ENCODE assay signal across 24 cellular contexts in the genomic region with DNA sequence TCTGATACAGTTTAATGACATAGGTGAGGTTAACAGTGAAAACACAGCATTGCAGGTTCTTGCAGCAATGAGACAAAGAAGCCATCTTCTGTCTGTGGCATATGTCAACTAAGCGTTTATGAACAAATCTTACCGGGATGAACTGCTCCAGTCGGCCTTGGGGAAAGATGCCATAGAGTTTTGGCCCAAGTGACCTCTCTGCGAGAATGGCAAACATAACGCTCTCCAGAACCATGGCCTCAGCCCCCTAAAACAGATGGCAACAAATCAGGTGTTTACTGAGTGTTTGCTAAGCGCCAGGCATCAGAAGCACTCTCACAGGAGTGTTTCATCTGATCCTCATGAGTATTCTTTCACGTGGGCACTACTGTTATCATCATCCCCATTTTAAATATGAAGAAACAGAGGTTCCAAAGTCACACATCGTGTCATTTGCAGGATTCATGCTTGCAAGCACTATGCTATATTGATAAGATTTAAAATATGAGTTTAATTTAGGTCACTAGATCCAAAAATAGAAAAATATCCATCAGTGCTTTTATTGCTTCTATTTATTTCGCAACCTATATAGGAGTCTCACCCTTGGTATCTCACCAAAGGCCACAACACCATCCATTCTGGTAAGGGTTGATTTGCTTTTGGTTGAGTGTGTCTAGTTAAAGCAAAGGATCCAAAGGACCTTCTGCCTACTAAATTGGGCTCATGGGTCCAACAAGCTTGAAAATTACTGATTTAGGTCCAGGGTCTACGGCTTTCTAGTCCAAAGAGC. TPM values are rescaled to one million over a fixed set of nuclear protein-coding genes. Genes with fewer than 3 reads are reported as not detected.
DNase-seq lines count a peak whose midpoint lies in the region; ATAC-seq, FAIRE-seq and TF ChIP-seq lines count a peak whose summit lies in the region.
"Had no signal": no experiment of that assay in that cellular context is flagged by ENCODE, and none has a peak within 500 bp of the region (broad histone marks: within the 10 kb centered on the region; RNA-seq: fewer than 3 reads in every experiment).

No MANE protein-coding gene starts in this region.

- no peak for TF ChIP-seq RAD21 in HepG2 (CRISPR knock-in tag; IDR thresholded peaks at IDR 0.05)

- peaks cover 0 to 2% (median 0%) of the 10 kb centered on the region in 7 donors for H3K4me1 Mint-ChIP-seq in naive thymus-derived CD4-positive, alpha-beta T cell

- no peak overlapping the region for H3K27ac ChIP-seq in HepG2 (ENCODE audit: extremely low read length, insufficient read depth, low read length)
- H3K27ac ChIP-seq in naive thymus-derived CD4-positive, alpha-beta T cell (ENCODE audit: low read depth, low read length), result no peak overlapping the region
- H3K27ac ChIP-seq: 22Rv1, A549, C4-2B had no signal

- CTCF ChIA-PET in HepG2 (lab: Yijun Ruan, JAX; ENCODE audit: low intra/inter-chr PET ratio, low total read pairs), result no interaction called here
- CTCF ChIA-PET in naive thymus-derived CD4-positive, alpha-beta T cell (lab: Charles Lee), result no interaction called here

- H3K27me3 ChIP-seq in HepG2 (ENCODE audit: control insufficient read depth in 1 of 2, insufficient read depth in 2 of 2, low read length in 2 of 2), result no peaks in the 10 kb centered on the region
- no peaks in the 10 kb centered on the region for H3K27me3 ChIP-seq in naive thymus-derived CD4-positive, alpha-beta T cell (ENCODE audit: control insufficient read depth in 2 of 2, insufficient read depth in 2 of 2, low read length in 2 of 2)

- in situ Hi-C loops in HepG2 (cut with HindIII; ENCODE audit: extremely low pct_ligation_motif_present, low pct_unique_long_range_greater_than_20kb), result loop anchor here (10.0 kb wide), 1 partner anchor 130 kb away; no protein-coding TSS in a partner anchor

- H3K79me2 ChIP-seq in HepG2 (ENCODE audit: insufficient read depth, low read length), result peaks cover 48% of the 10 kb centered on the region

- H3K9me3 ChIP-seq in HepG2 (ENCODE audit: low read length), result no peaks in the 10 kb centered on the region
- H3K9me3 ChIP-seq in naive thymus-derived CD4-positive, alpha-beta T cell (ENCODE audit: control insufficient read depth in 2 of 3, low read length in 3 of 3), result no peaks in the 10 kb centered on the region
- H3K9me3 ChIP-seq: A549, Caco-2 had no signal

- TF ChIP-seq EP300 in HepG2 (IDR thresholded peaks at IDR 0.05; ENCODE audit: low read depth in 2 of 2, low read length in 2 of 2), result no peak
- no peak for TF ChIP-seq EP300 in HepG2 (CRISPR knock-in tag; IDR thresholded peaks at IDR 0.05; ENCODE audit: borderline replicate concordance)

- peaks cover 0 to 2% (median 0%) of the 10 kb centered on the region in 11 donors for H3K9me3 Mint-ChIP-seq in naive thymus-derived CD4-positive, alpha-beta T cell
- H3K9me3 Mint-ChIP-seq: CD4-positive, alpha-beta T cell; GM23338; HFFc6 had no signal

- peaks cover 0 to 16% (median 6%) of the 10 kb centered on the region in 5 donors for H3K36me3 Mint-ChIP-seq in naive thymus-derived CD4-positive, alpha-beta T cell

- H3K4me3 ChIP-seq in HepG2 (replicated peaks in 1 of 3; ENCODE audit: insufficient read depth in 1 of 3, low read depth in 2 of 3, low read length in 3 of 3), result no peak overlapping the region
- no peak overlapping the region for H3K4me3 ChIP-seq in naive thymus-derived CD4-positive, alpha-beta T cell (ENCODE audit: low read length)
- H3K4me3 ChIP-seq: A549, GM23338 had no signal

- FAIRE-seq in HepG2 (lab: Jason Lieb, UNC), result no peak
- FAIRE-seq: A549, D721Med, GM12892, GM18507 had no signal

- WGBS in HepG2 (ENCODE audit: low lambda C conversion rate), result 96% methylated on average over 10 of the region's 10 CpGs

- H2AFZ ChIP-seq in HepG2 (ENCODE audit: low read length), result no peak overlapping the region
- H2AFZ ChIP-seq: GM23338 had no signal

- ATAC-seq in Right ventricle myocardium superior (ENCODE audit: poor library complexity) (peak; percentile 21), HepG2 (no peak), HG02970 (IDR thresholded peaks at IDR 0.05; ENCODE audit: low FRiP score, unreplicated experiment) (no peak), HG03469 (IDR thresholded peaks at IDR 0.05; ENCODE audit: unreplicated experiment) (no peak)
- ATAC-seq in naive thymus-derived CD4-positive, alpha-beta T cell, result no peak
- ATAC-seq: A549, GM23338, HCT116 had no signal

- no peak overlapping the region for H3K4me3 Mint-ChIP-seq in naive thymus-derived CD4-positive, alpha-beta T cell
- H3K4me3 Mint-ChIP-seq: CD4-positive, alpha-beta T cell; GM23338; HFFc6 had no signal

- H3K27ac Mint-ChIP-seq in naive thymus-derived CD4-positive, alpha-beta T cell, result no peak overlapping the region
- H3K27ac Mint-ChIP-seq: CD4-positive, alpha-beta T cell; GM23338; HFFc6 had no signal

- BruUV-seq in HepG2 (replicated peaks; lab: Mats Ljungman, UMichigan), result no TSS peak

- no peaks in the 10 kb centered on the region for H3K27me3 Mint-ChIP-seq in naive thymus-derived CD4-positive, alpha-beta T cell
- H3K27me3 Mint-ChIP-seq: CD4-positive, alpha-beta T cell had no signal

- H3K36me3 ChIP-seq in HepG2 (replicated peaks in 1 of 2; ENCODE audit: control insufficient read depth in 1 of 2, insufficient read depth in 2 of 2, low read length in 2 of 2), result peaks cover 44 to 86% of the 10 kb centered on the region in 2 experiments
- H3K36me3 ChIP-seq in naive thymus-derived CD4-positive, alpha-beta T cell (ENCODE audit: control insufficient read depth in 2 of 3, insufficient read depth in 3 of 3, low read length in 3 of 3), result peaks cover 0 to 5% (median 0%) of the 10 kb centered on the region in 3 experiments

- no peak for TF ChIP-seq CTCF in HepG2 (CRISPR knock-in tag; IDR thresholded peaks at IDR 0.05)

- H3K4me1 ChIP-seq in HepG2 (ENCODE audit: insufficient read depth, low read length), result peaks cover 35% of the 10 kb centered on the region
- no peaks in the 10 kb centered on the region for H3K4me1 ChIP-seq in naive thymus-derived CD4-positive, alpha-beta T cell (ENCODE audit: control insufficient read depth in 2 of 2, insufficient read depth in 2 of 2, low read length in 2 of 2)
- H3K4me1 ChIP-seq: Caco-2 had no signal

- H3K4me2 ChIP-seq in HepG2 (ENCODE audit: low read depth, low read length), result no peak overlapping the region
- H3K4me2 ChIP-seq: A549, GM23338 had no signal

- POLR2A ChIA-PET in HepG2 (lab: Yijun Ruan, JAX), result no interaction called here
- POLR2A ChIA-PET in naive thymus-derived CD4-positive, alpha-beta T cell (lab: Charles Lee), result no interaction called here

- H3K9ac ChIP-seq in HepG2 (ENCODE audit: insufficient read depth, low read depth, low read length), result no peak overlapping the region

- peak; percentile 14 for DNase-seq in NCI-H2171 treated with DMSO at 0.1 percent for 48 hours (lab: John Stamatoyannopoulos, UW)
- DNase-seq in NCI-H2171 (lab: John Stamatoyannopoulos, UW), result no peak
- DNase-seq in Right ventricle myocardium superior, result no peak
- DNase-seq in cardiac septum (ENCODE audit: low spot score), result no peak
- DNase-seq in HepG2 (ENCODE audit: low spot score), result no peak
- no peak for DNase-seq in naive thymus-derived CD4-positive, alpha-beta T cell
- DNase-seq: AML-193; Caco-2; CD4-positive, alpha-beta T cell; DMS153; DMS79; GDM1; H7; HFFc6 had no signal

- no peak for TF ChIP-seq POLR2A in HepG2 (IDR thresholded peaks at IDR 0.05; ENCODE audit: insufficient read depth in 1 of 2, low read depth in 2 of 2, low read length in 2 of 2)

- peaks cover 17% of the 10 kb centered on the region; the same call in 1 of the 2 replicates for H4K20me1 ChIP-seq in HepG2 (ENCODE audit: insufficient read depth, low read length)

- intact Hi-C loops in Right ventricle myocardium superior (cut with DNase I), result loop anchor here (10.0 kb wide), 1 partner anchor 110 kb away; no protein-coding TSS in a partner anchor
- intact Hi-C loops in cardiac septum (cut with DNase I), result no loop called here
- intact Hi-C loops in HepG2 (cut with micrococcal nuclease; ENCODE audit: unreplicated experiment), result loop anchor here (5.0 kb wide), 1 partner anchor 133 kb away; no protein-coding TSS in a partner anchor
- intact Hi-C loops in naive thymus-derived CD4-positive, alpha-beta T cell (cut with micrococcal nuclease), result no loop called here

RNA-seq across cellular contexts. Expression of gene TCIRG1, which starts 35.9 kb away (rescaled TPM):
- total RNA-seq in Right ventricle myocardium superior (22.3 TPM), cardiac septum (26.5 TPM), HepG2 (2016; rRNA removed; fragmentation: Illumina TruSeq; extraction: Trizol) (9.9 and 48.0 TPM in 2 replicates)
- total RNA-seq in HepG2 (2016; cell fraction: cytosol; rRNA removed; fragmentation: Illumina TruSeq; extraction: Trizol; ENCODE audit: low read depth), result 10.6 and 10.9 TPM in 2 replicates
- 7.6 and 52.5 TPM in 2 replicates for total RNA-seq in HepG2 (2016; cell fraction: insoluble cytoplasmic fraction; rRNA removed; fragmentation: Illumina TruSeq; extraction: Trizol)
- total RNA-seq in HepG2 (2016; cell fraction: membrane; rRNA removed; fragmentation: Illumina TruSeq; extraction: Trizol), result 8.3 and 8.4 TPM in 2 replicates
- 57.2 and 73.6 TPM in 2 replicates for total RNA-seq in HepG2 (2016; cell fraction: nucleus; rRNA removed; fragmentation: Illumina TruSeq; extraction: Trizol)
- 69.6 and 97.2 TPM in 2 replicates for polyA plus RNA-seq in HepG2 (2011; rRNA removed)
- polyA plus RNA-seq in HepG2 (2011; cell fraction: cytosol; rRNA removed), result 25.1 and 41.9 TPM in 2 replicates
- 1,399 and 1,906 TPM in 2 replicates for polyA plus RNA-seq in HepG2 (2011; cell fraction: nucleus; rRNA removed)
- polyA plus RNA-seq in HepG2 (2012), result 23.6 and 37.0 TPM in 2 replicates
- 3.6 and 4.6 TPM in 2 replicates for polyA plus RNA-seq in HepG2 (2016; cell fraction: cytosol; fragmentation: Illumina TruSeq; extraction: Trizol; ENCODE audit: low read depth)
- 7.3 and 10.3 TPM in 2 replicates for polyA plus RNA-seq in HepG2 (2016; cell fraction: insoluble cytoplasmic fraction; fragmentation: Illumina TruSeq; extraction: Trizol; ENCODE audit: low read depth)
- 5.5 and 6.6 TPM in 2 replicates for polyA plus RNA-seq in HepG2 (2016; cell fraction: membrane; fragmentation: Illumina TruSeq; extraction: Trizol; ENCODE audit: low read depth)
- 176 and 189 TPM in 2 replicates for polyA plus RNA-seq in HepG2 (2016; cell fraction: nucleus; fragmentation: Illumina TruSeq; extraction: Trizol; ENCODE audit: insufficient read depth, low read depth)
- polyA minus RNA-seq in HepG2 (2011; rRNA and poly(A)+ RNA removed; ENCODE audit: low replicate concordance), result 49.2 and 98.2 TPM in 2 replicates
- polyA minus RNA-seq in HepG2 (2011; cell fraction: cytosol; rRNA and poly(A)+ RNA removed), result 22.7 and 28.6 TPM in 2 replicates
- polyA minus RNA-seq in HepG2 (2011; cell fraction: nucleus; rRNA and poly(A)+ RNA removed), result 100 and 121 TPM in 2 replicates
- 100 to 1,000 TPM; 164 to 381 (median 194) TPM for total RNA-seq in naive thymus-derived CD4-positive, alpha-beta T cell
- 10 to 100 TPM; 27.3 to 39.0 TPM for polyA plus RNA-seq in naive thymus-derived CD4-positive, alpha-beta T cell

RNA-seq across cellular contexts. Expression of gene NDUFS8, which starts 44.3 kb away (rescaled TPM):
- 474 TPM for total RNA-seq in Right ventricle myocardium superior
- 315 TPM for total RNA-seq in cardiac septum
- 120 and 158 TPM in 2 replicates for total RNA-seq in HepG2 (2016; rRNA removed; fragmentation: Illumina TruSeq; extraction: Trizol)
- total RNA-seq in HepG2 (2016; cell fraction: cytosol; rRNA removed; fragmentation: Illumina TruSeq; extraction: Trizol; ENCODE audit: low read depth), result 120 and 122 TPM in 2 replicates
- 111 and 153 TPM in 2 replicates for total RNA-seq in HepG2 (2016; cell fraction: insoluble cytoplasmic fraction; rRNA removed; fragmentation: Illumina TruSeq; extraction: Trizol)
- total RNA-seq in HepG2 (2016; cell fraction: membrane; rRNA removed; fragmentation: Illumina TruSeq; extraction: Trizol), result 119 and 125 TPM in 2 replicates
- 68.1 and 87.4 TPM in 2 replicates for total RNA-seq in HepG2 (2016; cell fraction: nucleus; rRNA removed; fragmentation: Illumina TruSeq; extraction: Trizol)
- 96.7 and 101 TPM in 2 replicates for polyA plus RNA-seq in HepG2 (2011; rRNA removed)
- polyA plus RNA-seq in HepG2 (2011; cell fraction: cytosol; rRNA removed), result 77.4 and 163 TPM in 2 replicates
- 142 and 151 TPM in 2 replicates for polyA plus RNA-seq in HepG2 (2011; cell fraction: nucleus; rRNA removed)
- polyA plus RNA-seq in HepG2 (2012), result 65.2 and 96.9 TPM in 2 replicates
- polyA plus RNA-seq in HepG2 (2016; cell fraction: cytosol; fragmentation: Illumina TruSeq; extraction: Trizol; ENCODE audit: low read depth), result 109 and 135 TPM in 2 replicates
- polyA plus RNA-seq in HepG2 (2016; cell fraction: insoluble cytoplasmic fraction; fragmentation: Illumina TruSeq; extraction: Trizol; ENCODE audit: low read depth), result 108 and 124 TPM in 2 replicates
- 110 and 125 TPM in 2 replicates for polyA plus RNA-seq in HepG2 (2016; cell fraction: membrane; fragmentation: Illumina TruSeq; extraction: Trizol; ENCODE audit: low read depth)
- 158 and 161 TPM in 2 replicates for polyA plus RNA-seq in HepG2 (2016; cell fraction: nucleus; fragmentation: Illumina TruSeq; extraction: Trizol; ENCODE audit: insufficient read depth, low read depth)
- polyA minus RNA-seq in HepG2 (2011; rRNA and poly(A)+ RNA removed; ENCODE audit: low replicate concordance), result 172 and 212 TPM in 2 replicates
- polyA minus RNA-seq in HepG2 (2011; cell fraction: cytosol; rRNA and poly(A)+ RNA removed), result 66.2 and 72.5 TPM in 2 replicates
- 33.6 and 40.9 TPM in 2 replicates for polyA minus RNA-seq in HepG2 (2011; cell fraction: nucleus; rRNA and poly(A)+ RNA removed)
- total RNA-seq in naive thymus-derived CD4-positive, alpha-beta T cell, result 100 to 1,000 TPM in 1 of 5 experiments, 10 to 100 TPM in 4; 67.1 to 126 (median 80.1) TPM
- polyA plus RNA-seq in naive thymus-derived CD4-positive, alpha-beta T cell, result 100 to 1,000 TPM; 172 to 197 TPM

RNA-seq across cellular contexts. Expression of gene CHKA, which starts 46.4 kb away (rescaled TPM):
- total RNA-seq in Right ventricle myocardium superior (8.4 TPM), cardiac septum (10.2 TPM), HepG2 (2016; rRNA removed; fragmentation: Illumina TruSeq; extraction: Trizol) (83.6 and 92.7 TPM in 2 replicates)
- total RNA-seq in HepG2 (2016; cell fraction: cytosol; rRNA removed; fragmentation: Illumina TruSeq; extraction: Trizol; ENCODE audit: low read depth), result 19.2 and 23.2 TPM in 2 replicates
- total RNA-seq in HepG2 (2016; cell fraction: insoluble cytoplasmic fraction; rRNA removed; fragmentation: Illumina TruSeq; extraction: Trizol), result 87.5 and 87.8 TPM in 2 replicates
- 52.5 and 57.2 TPM in 2 replicates for total RNA-seq in HepG2 (2016; cell fraction: membrane; rRNA removed; fragmentation: Illumina TruSeq; extraction: Trizol)
- total RNA-seq in HepG2 (2016; cell fraction: nucleus; rRNA removed; fragmentation: Illumina TruSeq; extraction: Trizol), result 127 and 148 TPM in 2 replicates
- 61.1 and 71.6 TPM in 2 replicates for polyA plus RNA-seq in HepG2 (2011; rRNA removed)
- polyA plus RNA-seq in HepG2 (2011; cell fraction: cytosol; rRNA removed), result 53.1 and 55.7 TPM in 2 replicates
- 87.9 and 97.8 TPM in 2 replicates for polyA plus RNA-seq in HepG2 (2011; cell fraction: nucleus; rRNA removed)
- polyA plus RNA-seq in HepG2 (2012), result 57.3 and 69.6 TPM in 2 replicates
- 17.1 and 18.4 TPM in 2 replicates for polyA plus RNA-seq in HepG2 (2016; cell fraction: cytosol; fragmentation: Illumina TruSeq; extraction: Trizol; ENCODE audit: low read depth)
- 91.8 and 101 TPM in 2 replicates for polyA plus RNA-seq in HepG2 (2016; cell fraction: insoluble cytoplasmic fraction; fragmentation: Illumina TruSeq; extraction: Trizol; ENCODE audit: low read depth)
- polyA plus RNA-seq in HepG2 (2016; cell fraction: membrane; fragmentation: Illumina TruSeq; extraction: Trizol; ENCODE audit: low read depth), result 34.6 and 36.0 TPM in 2 replicates
- 309 and 329 TPM in 2 replicates for polyA plus RNA-seq in HepG2 (2016; cell fraction: nucleus; fragmentation: Illumina TruSeq; extraction: Trizol; ENCODE audit: insufficient read depth, low read depth)
- polyA minus RNA-seq in HepG2 (2011; rRNA and poly(A)+ RNA removed; ENCODE audit: low replicate concordance), result 46.2 and 97.9 TPM in 2 replicates
- polyA minus RNA-seq in HepG2 (2011; cell fraction: cytosol; rRNA and poly(A)+ RNA removed), result 41.1 and 41.4 TPM in 2 replicates
- 84.0 and 96.3 TPM in 2 replicates for polyA minus RNA-seq in HepG2 (2011; cell fraction: nucleus; rRNA and poly(A)+ RNA removed)
- total RNA-seq in naive thymus-derived CD4-positive, alpha-beta T cell, result 10 to 100 TPM in 2 of 5 experiments, 1 to 10 TPM in 3; 6.0 to 31.3 (median 7.3) TPM
- 1 to 10 TPM; 1.4 to 4.4 TPM for polyA plus RNA-seq in naive thymus-derived CD4-positive, alpha-beta T cell

Comparison
In these comparisons a context has a peak if more than half of its experiments do, and no peak if none do; other contexts are left out.
1. intact Hi-C loops: an anchor here in Right ventricle myocardium superior (10.0 kb wide) and HepG2 (5.0 kb wide); none called in cardiac septum and naive thymus-derived CD4-positive, alpha-beta T cell.